Comparison of ENCODE assay signal across 16 cellular contexts in the genomic region with DNA sequence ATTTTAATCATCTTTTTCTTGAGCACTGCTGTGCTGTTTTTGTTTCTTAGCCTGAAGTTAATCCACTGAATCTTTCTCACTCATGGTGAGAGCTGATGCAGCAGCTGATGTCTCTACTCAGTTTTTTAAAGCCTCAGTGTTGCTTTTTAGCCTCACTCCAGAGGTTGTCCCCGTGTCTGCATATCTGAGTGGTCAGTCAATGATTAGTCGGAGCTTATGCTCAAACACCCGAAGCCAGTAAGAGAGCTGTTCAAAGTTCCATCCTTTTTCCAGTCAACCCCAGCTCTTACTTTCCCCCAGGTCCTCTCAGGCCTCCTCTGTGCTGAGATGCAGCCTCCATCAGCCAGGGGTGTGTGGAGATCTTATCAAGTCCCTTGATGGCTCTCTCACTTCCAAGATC.
"Had no signal": no experiment of that assay in that cellular context is flagged by ENCODE, and none has a peak within 500 bp of the region (broad histone marks: within the 10 kb centered on the region; RNA-seq: fewer than 3 reads in every experiment).

No MANE protein-coding gene starts in this region.

- DNase-seq: activated CD4-positive, alpha-beta T cell treated with anti-CD3 and anti-CD28 coated beads, Interleukin-2, amount 50 U/mL, for 4 hours; activated effector memory CD4-positive, alpha-beta T cell treated with anti-CD3 and anti-CD28 coated beads, Interleukin-2, amount 50 U/mL, for 16 hours; activated T-cell treated with anti-CD3 and anti-CD28 coated beads, Interleukin-2, amount 50 U/mL, for 1 hour; amygdala; effector memory CD8-positive, alpha-beta T cell; hippocampal formation; ovary; stomach had no signal

- H3K27ac ChIP-seq: ovary, stomach, thoracic aorta had no signal

- H3K9me3 ChIP-seq: ovary, stomach, thoracic aorta had no signal

- H3K27me3 Mint-ChIP-seq: brain; dendritic cell treated with granulocyte-macrophage colony-stimulating factor and Interleukin-4, amounts not matched to agents 40 ng/mL and 50 ng/mL, for 4 days had no signal

- H3K27me3 ChIP-seq: ovary, stomach had no signal

- H3K4me3 Mint-ChIP-seq: brain; central memory CD8-positive, alpha-beta T cell; dendritic cell treated with granulocyte-macrophage colony-stimulating factor and Interleukin-4, amounts not matched to agents 40 ng/mL and 50 ng/mL, for 4 days; effector memory CD8-positive, alpha-beta T cell; natural killer cell treated with Interleukin-12 subunit alpha and Interleukin-12 subunit beta and Interleukin-15 and Interleukin-18, amount 100 ng/mL, for 72 hours; T-helper 1 cell treated with Interleukin-12 subunit alpha and Interleukin-12 subunit beta and Interleukin-4 antibody, amounts not matched to agents 30 μg/mL and 1 μg/mL, for 36 hours had no signal

- H3K36me3 ChIP-seq: ovary, stomach, thoracic aorta had no signal

- H3K36me3 Mint-ChIP-seq: activated naive CD4-positive, alpha-beta T cell treated with anti-CD3 and anti-CD28 coated beads, Interleukin-2, amount 50 U/mL, for 72 hours; natural killer cell treated with Interleukin-12 subunit alpha and Interleukin-12 subunit beta and Interleukin-15 and Interleukin-18, amount 100 ng/mL, for 72 hours had no signal

- H3K4me3 ChIP-seq: ovary, stomach, thoracic aorta had no signal

- H3K27ac Mint-ChIP-seq: activated naive CD4-positive, alpha-beta T cell treated with anti-CD3 and anti-CD28 coated beads, Interleukin-2, amount 50 U/mL, for 72 hours; brain; dendritic cell treated with granulocyte-macrophage colony-stimulating factor and Interleukin-4, amounts not matched to agents 40 ng/mL and 50 ng/mL, for 4 days; effector memory CD8-positive, alpha-beta T cell; natural killer cell treated with Interleukin-12 subunit alpha and Interleukin-12 subunit beta and Interleukin-15 and Interleukin-18, amount 100 ng/mL, for 72 hours; T-helper 1 cell treated with Interleukin-12 subunit alpha and Interleukin-12 subunit beta and Interleukin-4 antibody, amounts not matched to agents 30 μg/mL and 1 μg/mL, for 36 hours had no signal

- ATAC-seq: activated naive CD4-positive, alpha-beta T cell treated with anti-CD3 and anti-CD28 coated beads, Interleukin-2, amount 50 U/mL, for 72 hours; effector memory CD8-positive, alpha-beta T cell; left lobe of liver had no signal

- H3K9me3 Mint-ChIP-seq: activated naive CD4-positive, alpha-beta T cell treated with anti-CD3 and anti-CD28 coated beads, Interleukin-2, amount 50 U/mL, for 72 hours; central memory CD8-positive, alpha-beta T cell; dendritic cell treated with granulocyte-macrophage colony-stimulating factor and Interleukin-4, amounts not matched to agents 40 ng/mL and 50 ng/mL, for 4 days; effector memory CD8-positive, alpha-beta T cell; natural killer cell treated with Interleukin-12 subunit alpha and Interleukin-12 subunit beta and Interleukin-15 and Interleukin-18, amount 100 ng/mL, for 72 hours; T-helper 1 cell treated with Interleukin-12 subunit alpha and Interleukin-12 subunit beta and Interleukin-4 antibody, amounts not matched to agents 30 μg/mL and 1 μg/mL, for 36 hours had no signal

- H3K4me1 Mint-ChIP-seq: central memory CD8-positive, alpha-beta T cell had no signal
